In the genomic region with DNA sequence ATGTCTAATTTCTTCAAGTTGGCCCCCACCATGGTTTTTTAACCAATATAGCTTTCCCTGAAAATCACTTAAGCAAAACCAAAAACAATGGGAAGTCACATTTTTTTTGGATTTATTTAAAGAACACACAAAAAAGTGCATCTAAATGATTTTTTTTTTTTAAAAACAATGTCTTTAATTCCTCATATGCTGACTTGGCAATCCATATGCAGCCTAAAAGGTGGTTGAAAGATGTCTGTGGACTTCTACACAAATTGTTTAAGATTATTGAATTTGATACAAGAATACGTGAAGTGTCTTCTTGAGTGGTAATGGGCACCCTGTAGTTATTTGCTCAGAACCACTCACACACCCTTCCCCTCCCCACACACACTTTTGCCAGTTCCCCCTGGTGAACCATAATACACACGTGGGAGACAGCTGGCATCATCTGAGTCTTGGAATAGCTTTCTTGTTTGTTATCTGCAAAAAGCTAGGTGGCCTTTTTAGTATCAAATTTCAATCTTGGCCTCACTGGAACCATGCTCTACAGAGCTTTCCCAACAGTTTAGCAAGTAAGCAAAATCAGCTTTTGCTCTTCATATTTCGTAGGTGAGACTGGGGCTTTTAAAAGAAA, we compare ENCODE assay signal across 19 cellular contexts.
DNase-seq lines count a peak whose midpoint lies in the region; ATAC-seq and TF ChIP-seq lines count a peak whose summit lies in the region.
"Had no signal": no experiment of that assay in that cellular context is flagged by ENCODE, and none has a peak within 500 bp of the region (broad histone marks: within the 10 kb centered on the region; RNA-seq: fewer than 3 reads in every experiment).

No MANE protein-coding gene starts in this region.

- H3K27ac ChIP-seq in CD4-positive, alpha-beta memory T cell (ENCODE audit: low read depth, low read length), result no peak overlapping the region
- no peak overlapping the region for H3K27ac ChIP-seq in right cardiac atrium (ENCODE audit: low read length)
- H3K27ac ChIP-seq: BLaER1, HL-60, KMS-11, PC-9, SK-N-MC had no signal

- H3K36me3 ChIP-seq in CD4-positive, alpha-beta memory T cell (ENCODE audit: insufficient read depth, low read length), result peaks cover 39% of the 10 kb centered on the region
- H3K36me3 ChIP-seq: MG63 had no signal

- no peak overlapping the region for H3K4me3 Mint-ChIP-seq in CD4-positive, alpha-beta memory T cell
- H3K4me3 Mint-ChIP-seq in Calu3 (ENCODE audit: low read depth, unreplicated experiment), result no peak overlapping the region
- H3K4me3 Mint-ChIP-seq: GM23338; T-helper 1 cell treated with Interleukin-12 subunit alpha and Interleukin-12 subunit beta and Interleukin-4 antibody, amounts not matched to agents 30 μg/mL and 1 μg/mL, for 36 hours had no signal

- peaks cover 41 to 56% of the 10 kb centered on the region in 2 donors for H3K36me3 Mint-ChIP-seq in CD4-positive, alpha-beta memory T cell
- no peaks in the 10 kb centered on the region for H3K36me3 Mint-ChIP-seq in Calu3 (ENCODE audit: insufficient read depth, unreplicated experiment)

- no peaks in the 10 kb centered on the region for H3K9me3 ChIP-seq in CD4-positive, alpha-beta memory T cell (ENCODE audit: control insufficient read depth in 1 of 2, low read length in 2 of 2)
- H3K9me3 ChIP-seq in right cardiac atrium (ENCODE audit: control insufficient read depth, low read length), result no peaks in the 10 kb centered on the region
- H3K9me3 ChIP-seq: BLaER1, MG63 had no signal

- TSS peak; percentile 29 for BruUV-seq in Calu3 (replicated peaks; lab: Mats Ljungman, UMichigan)

- no peak for TF ChIP-seq CTCF in Calu3 (IDR thresholded peaks at IDR 0.05; ENCODE audit: unreplicated experiment)
- no peak for TF ChIP-seq CTCF in fibroblast of the aortic adventitia (IDR thresholded peaks at IDR 0.05; ENCODE audit: insufficient read depth, low read length)

- WGBS in right cardiac atrium, result 77% methylated on average over 3 of the region's 3 CpGs

- peaks cover 0 to 2% (median under 1%) of the 10 kb centered on the region in 4 donors for H3K4me1 Mint-ChIP-seq in CD4-positive, alpha-beta memory T cell
- H3K4me1 Mint-ChIP-seq in Calu3 (ENCODE audit: low read depth, unreplicated experiment), result no peaks in the 10 kb centered on the region

- no peaks in the 10 kb centered on the region for H3K27me3 Mint-ChIP-seq in CD4-positive, alpha-beta memory T cell
- H3K27me3 Mint-ChIP-seq in Calu3 (ENCODE audit: unreplicated experiment), result no peaks in the 10 kb centered on the region

- intact Hi-C loops in CD4-positive, alpha-beta memory T cell (cut with micrococcal nuclease), result no loop called here
- intact Hi-C loops in Calu3 (cut with micrococcal nuclease; ENCODE audit: unreplicated experiment) (no loop called here), right cardiac atrium (cut with DNase I) (no loop called here)

- CTCF ChIA-PET in CD4-positive, alpha-beta memory T cell (lab: Charles Lee; ENCODE audit: partially characterized antibody), result interaction anchor here (0.6 to 3.6 kb wide), 5 partner anchors 21 to 163 kb away, joined by 3 to 22 read pairs (median 6); a partner anchor contains a TSS
- CTCF ChIA-PET in Calu3 (lab: Charles Lee), result interaction anchor here (0.6 to 0.7 kb wide), 2 partner anchors 161 to 731 kb away, joined by 4 to 5 read pairs; no protein-coding TSS in a partner anchor

- ATAC-seq in right cardiac atrium, result no peak
- ATAC-seq: GM23338 had no signal

- H3K27ac Mint-ChIP-seq in CD4-positive, alpha-beta memory T cell, result peak overlapping the region in 4 of 7 donors; percentile 7 to 76 (median 45)
- H3K27ac Mint-ChIP-seq in Calu3 (ENCODE audit: unreplicated experiment), result no peak overlapping the region
- H3K27ac Mint-ChIP-seq: GM23338; T-helper 1 cell treated with Interleukin-12 subunit alpha and Interleukin-12 subunit beta and Interleukin-4 antibody, amounts not matched to agents 30 μg/mL and 1 μg/mL, for 36 hours had no signal

- H3K27me3 ChIP-seq in CD4-positive, alpha-beta memory T cell (ENCODE audit: insufficient read depth, low read length), result no peaks in the 10 kb centered on the region
- H3K27me3 ChIP-seq in right cardiac atrium (ENCODE audit: control insufficient read depth, insufficient read depth), result no peaks in the 10 kb centered on the region
- H3K27me3 ChIP-seq: BLaER1, MG63 had no signal

- POLR2A ChIA-PET in CD4-positive, alpha-beta memory T cell (lab: Charles Lee; ENCODE audit: partially characterized antibody), result interaction anchor here (0.7 kb wide), 1 partner anchor 105 kb away, joined by 3 read pairs; a partner anchor contains a TSS

- no peak for DNase-seq in CD4-positive, alpha-beta memory T cell
- DNase-seq in Calu3, result no peak
- DNase-seq in NCI-H2171 treated with DMSO at 0.1 percent for 48 hours (lab: John Stamatoyannopoulos, UW), result peak; percentile 94
- peak; percentile 12 for DNase-seq in fibroblast of the aortic adventitia (ENCODE audit: low read depth)
- no peak for DNase-seq in right cardiac atrium
- no peak for DNase-seq in epidermal melanocyte (ENCODE audit: insufficient read length, low spot score)
- DNase-seq in iPS-NIHi7 (ENCODE audit: extremely low spot score), result no peak
- DNase-seq: DMS53, MG63, NCI-H1092 treated with DMSO at 0.1 percent for 48 hours, NCI-H187, NCI-H526, PC-9 had no signal

- no peaks in the 10 kb centered on the region for H3K4me1 ChIP-seq in CD4-positive, alpha-beta memory T cell (ENCODE audit: insufficient read depth, low read length)
- peaks cover 2% of the 10 kb centered on the region for H3K4me1 ChIP-seq in right cardiac atrium (ENCODE audit: control insufficient read depth, insufficient read depth, low read length)
- H3K4me1 ChIP-seq: BLaER1 had no signal

- H3K4me3 ChIP-seq in CD4-positive, alpha-beta memory T cell (ENCODE audit: low read length in 2 of 2), result no peak overlapping the region
- H3K4me3 ChIP-seq in fibroblast of the aortic adventitia (ENCODE audit: low read depth, low read length), result no peak overlapping the region
- no peak overlapping the region for H3K4me3 ChIP-seq in right cardiac atrium (ENCODE audit: low read length)
- H3K4me3 ChIP-seq: BLaER1, GM23338, MG63, PC-9, SK-N-MC had no signal

- peaks cover 0 to 2% (median 0%) of the 10 kb centered on the region in 8 donors for H3K9me3 Mint-ChIP-seq in CD4-positive, alpha-beta memory T cell
- H3K9me3 Mint-ChIP-seq in Calu3 (ENCODE audit: low read depth, unreplicated experiment), result no peaks in the 10 kb centered on the region
- H3K9me3 Mint-ChIP-seq: GM23338; T-helper 1 cell treated with Interleukin-12 subunit alpha and Interleukin-12 subunit beta and Interleukin-4 antibody, amounts not matched to agents 30 μg/mL and 1 μg/mL, for 36 hours had no signal

Comparison
In these comparisons a context has a peak if more than half of its experiments do, and no peak if none do; other contexts are left out.
1. DNase-seq: peak in NCI-H2171 treated with DMSO at 0.1 percent for 48 hours (single experiment) and fibroblast of the aortic adventitia (single experiment); none in CD4-positive, alpha-beta memory T cell (0 of 5), Calu3 (single experiment), right cardiac atrium (0 of 3), epidermal melanocyte (single experiment) and iPS-NIHi7 (single experiment).